22 cellular contexts compared by ENCODE assay signal in genomic region chr12:130394906-130395305, GRCh38. TPM values are rescaled to one million over a fixed set of nuclear protein-coding genes. Genes with fewer than 3 reads are reported as not detected.
DNase-seq lines count a peak whose midpoint lies in the region; ATAC-seq and TF ChIP-seq lines count a peak whose summit lies in the region.
"Had no signal": no experiment of that assay in that cellular context is flagged by ENCODE, and none has a peak within 500 bp of the region (broad histone marks: within the 10 kb centered on the region; RNA-seq: fewer than 3 reads in every experiment).

No MANE protein-coding gene starts in this region.

- H3K27ac Mint-ChIP-seq in T-helper 1 cell treated with Interleukin-12 subunit alpha and Interleukin-12 subunit beta and Interleukin-4 antibody, amounts not matched to agents 30 μg/mL and 1 μg/mL, for 36 hours = no peak overlapping the region
- peak overlapping the region; percentile 22 for H3K27ac Mint-ChIP-seq in neural crest cell (ENCODE audit: unreplicated experiment)
- H3K27ac Mint-ChIP-seq in activated naive CD4-positive, alpha-beta T cell treated with anti-CD3 and anti-CD28 coated beads, Interleukin-2, amount 10 ng/mL, durations not matched to agents 7 days and 5 days = no peak overlapping the region
- H3K27ac Mint-ChIP-seq: CD8-positive, alpha-beta T cell had no signal

- ATAC-seq in HG02840 (IDR thresholded peaks at IDR 0.05; ENCODE audit: low FRiP score, unreplicated experiment) = no peak
- ATAC-seq: CD8-positive, alpha-beta T cell had no signal

- H3K4me1 Mint-ChIP-seq in T-helper 1 cell treated with Interleukin-12 subunit alpha and Interleukin-12 subunit beta and Interleukin-4 antibody, amounts not matched to agents 30 μg/mL and 1 μg/mL, for 36 hours (ENCODE audit: low read depth) = peaks cover 6% of the 10 kb centered on the region
- H3K4me1 Mint-ChIP-seq in neural crest cell = peaks cover 15% of the 10 kb centered on the region
- H3K4me1 Mint-ChIP-seq in activated naive CD4-positive, alpha-beta T cell treated with anti-CD3 and anti-CD28 coated beads, Interleukin-2, amount 10 ng/mL, durations not matched to agents 7 days and 5 days = peaks cover 5% of the 10 kb centered on the region

- no peaks in the 10 kb centered on the region for H3K9me3 Mint-ChIP-seq in T-helper 1 cell treated with Interleukin-12 subunit alpha and Interleukin-12 subunit beta and Interleukin-4 antibody, amounts not matched to agents 30 μg/mL and 1 μg/mL, for 36 hours
- peaks cover 4% of the 10 kb centered on the region for H3K9me3 Mint-ChIP-seq in neural crest cell
- H3K9me3 Mint-ChIP-seq in activated naive CD4-positive, alpha-beta T cell treated with anti-CD3 and anti-CD28 coated beads, Interleukin-2, amount 10 ng/mL, durations not matched to agents 7 days and 5 days = peaks cover 11% of the 10 kb centered on the region
- H3K9me3 Mint-ChIP-seq: CD8-positive, alpha-beta T cell had no signal

- H3K4me3 Mint-ChIP-seq in T-helper 1 cell treated with Interleukin-12 subunit alpha and Interleukin-12 subunit beta and Interleukin-4 antibody, amounts not matched to agents 30 μg/mL and 1 μg/mL, for 36 hours = peak overlapping the region; percentile 38
- no peak overlapping the region for H3K4me3 Mint-ChIP-seq in neural crest cell
- H3K4me3 Mint-ChIP-seq in activated naive CD4-positive, alpha-beta T cell treated with anti-CD3 and anti-CD28 coated beads, Interleukin-2, amount 10 ng/mL, durations not matched to agents 7 days and 5 days = no peak overlapping the region
- H3K4me3 Mint-ChIP-seq: CD8-positive, alpha-beta T cell had no signal

- H3K4me3 ChIP-seq in Jurkat, Clone E6-1 (ENCODE audit: low read length) = no peak overlapping the region

- DNase-seq in T-helper 1 cell = no peak
- DNase-seq in Jurkat, Clone E6-1 (ENCODE audit: low read depth, low spot score) = peak; percentile 25
- DNase-seq in UCSD-AML1 (lab: John Stamatoyannopoulos, UW; ENCODE audit: unreplicated experiment) = peak; percentile 34
- DNase-seq in neural crest cell (ENCODE audit: low read depth, low spot score) = no peak
- DNase-seq in NCI-H1092 (lab: John Stamatoyannopoulos, UW) = no peak
- no peak for DNase-seq in activated naive CD4-positive, alpha-beta T cell treated with anti-CD3 and anti-CD28 coated beads, Interleukin-2, amount 10 ng/mL, durations not matched to agents 7 days and 5 days
- DNase-seq: Calu3; CD8-positive, alpha-beta T cell; IMR-90; Kasumi-1; MM.1S; NCI-H1694 treated with DMSO at 0.1 percent for 48 hours; NCI-H510A; NCI-H748 treated with DMSO at 0.1 percent for 48 hours; SHP77 treated with DMSO at 0.1 percent for 48 hours; SK-N-SH had no signal

- peaks cover 5% of the 10 kb centered on the region for H3K27me3 Mint-ChIP-seq in T-helper 1 cell treated with Interleukin-12 subunit alpha and Interleukin-12 subunit beta and Interleukin-4 antibody, amounts not matched to agents 30 μg/mL and 1 μg/mL, for 36 hours (ENCODE audit: low read depth)
- H3K27me3 Mint-ChIP-seq in neural crest cell (ENCODE audit: low read depth) = peaks cover 16% of the 10 kb centered on the region
- no peaks in the 10 kb centered on the region for H3K27me3 Mint-ChIP-seq in activated naive CD4-positive, alpha-beta T cell treated with anti-CD3 and anti-CD28 coated beads, Interleukin-2, amount 10 ng/mL, durations not matched to agents 7 days and 5 days

- no peak for TF ChIP-seq CTCF in neural crest cell (conservative IDR thresholded peaks at IDR 0.05)

- no peaks in the 10 kb centered on the region for H3K36me3 Mint-ChIP-seq in T-helper 1 cell treated with Interleukin-12 subunit alpha and Interleukin-12 subunit beta and Interleukin-4 antibody, amounts not matched to agents 30 μg/mL and 1 μg/mL, for 36 hours (ENCODE audit: low read depth)
- peaks cover 2% of the 10 kb centered on the region for H3K36me3 Mint-ChIP-seq in neural crest cell (ENCODE audit: low read depth)
- peaks cover 1% of the 10 kb centered on the region for H3K36me3 Mint-ChIP-seq in activated naive CD4-positive, alpha-beta T cell treated with anti-CD3 and anti-CD28 coated beads, Interleukin-2, amount 10 ng/mL, durations not matched to agents 7 days and 5 days
- H3K36me3 Mint-ChIP-seq: CD8-positive, alpha-beta T cell had no signal

- CTCF ChIA-PET in activated naive CD4-positive, alpha-beta T cell treated with anti-CD3 and anti-CD28 coated beads, Interleukin-2, amount 10 ng/mL, durations not matched to agents 7 days and 5 days (lab: Charles Lee) = no interaction called here

RNA-seq across cellular contexts. Expression of gene PIWIL1, which starts 57.2 kb away (rescaled TPM):
- polyA plus RNA-seq in Jurkat, Clone E6-1 (2012; ENCODE audit: insufficient read depth, insufficient read length) = not detected
- total RNA-seq in neural crest cell = not detected in 2 replicates
- total RNA-seq: A172; Calu3; CD8-positive, alpha-beta T cell; HT1080; IMR-90; OCI-LY7 had no signal
- polyA plus RNA-seq: BJ, IMR-90 had no signal

Comparison
In these comparisons a context has a peak if more than half of its experiments do, and no peak if none do; other contexts are left out.
1. DNase-seq: peak in Jurkat, Clone E6-1 (single experiment) and UCSD-AML1 (single experiment); none in T-helper 1 cell (0 of 5), neural crest cell (single experiment), NCI-H1092 (single experiment) and activated naive CD4-positive, alpha-beta T cell treated with anti-CD3 and anti-CD28 coated beads, Interleukin-2, amount 10 ng/mL, durations not matched to agents 7 days and 5 days (single experiment).